In the genomic region with DNA sequence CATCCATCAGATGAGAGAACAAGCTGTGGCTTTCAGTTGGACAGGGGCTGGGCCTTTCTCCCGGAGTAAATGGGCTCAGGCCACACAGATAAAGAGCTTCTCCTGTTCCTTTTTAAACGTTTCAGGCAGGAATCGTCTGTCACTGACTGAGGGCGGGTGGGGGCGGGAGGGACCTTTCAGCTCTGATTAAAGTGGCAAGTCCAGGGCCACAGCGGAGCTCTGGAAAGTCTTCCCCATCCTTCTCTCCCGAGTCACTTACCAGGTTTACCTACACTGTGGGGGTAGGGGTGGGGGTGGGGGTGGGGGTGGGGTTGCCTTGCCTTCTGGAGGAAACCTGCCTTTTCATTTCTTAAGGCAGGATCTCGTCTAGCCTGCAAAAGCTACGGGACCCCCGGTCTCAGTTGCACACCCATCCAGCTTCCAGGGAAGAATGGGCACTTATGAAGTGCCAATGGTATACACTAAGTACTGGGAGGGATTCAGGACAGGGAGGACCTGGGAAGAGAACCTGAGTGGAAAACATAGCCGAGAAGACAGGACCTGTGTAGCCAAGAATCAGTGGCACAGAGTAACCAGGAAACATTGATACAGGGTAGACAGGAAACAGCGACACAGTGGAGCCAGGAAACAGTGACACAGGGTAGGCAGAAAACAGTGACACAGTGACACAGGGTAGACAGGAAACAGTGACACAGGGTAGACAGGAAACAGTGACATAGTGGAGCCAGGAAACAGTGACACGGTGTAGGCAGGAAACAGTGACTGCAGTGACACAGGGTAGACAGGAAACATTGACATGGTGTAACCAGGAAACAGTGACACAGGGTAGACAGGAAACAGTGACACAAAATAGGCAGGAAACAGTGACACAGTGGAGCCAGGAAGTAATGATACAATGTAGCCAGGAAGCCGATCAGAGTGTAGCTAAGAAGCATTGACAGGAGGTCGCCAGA, we compare ENCODE assay signal across 10 cellular contexts.
A peak's percentile ranks its signal among the peaks of the same experiment; 100 is the strongest.
DNase-seq lines count a peak whose midpoint lies in the region; ATAC-seq, FAIRE-seq and TF ChIP-seq lines count a peak whose summit lies in the region.
"Had no signal": no experiment of that assay in that cellular context is flagged by ENCODE, and none has a peak within 500 bp of the region (broad histone marks: within the 10 kb centered on the region; RNA-seq: fewer than 3 reads in every experiment).

No MANE protein-coding gene starts in this region.

- H3K27ac Mint-ChIP-seq in activated CD4-positive, alpha-beta T cell treated with anti-CD3 and anti-CD28 coated beads, Interleukin-2, amount 10 ng/mL, durations not matched to agents 24 days and 14 days: peak overlapping the region; percentile 4
- H3K27ac Mint-ChIP-seq in central memory CD8-positive, alpha-beta T cell (ENCODE audit: low read depth): peak overlapping the region; percentile 80

- no TSS peak for BruUV-seq in Panc1 (replicated peaks; lab: Mats Ljungman, UMichigan)

- POLR2A ChIA-PET in Panc1 (lab: Charles Lee): no interaction called here

- H3K4me2 ChIP-seq in smooth muscle cell: no peak overlapping the region

- H3K27me3 ChIP-seq in Panc1 (ENCODE audit: control insufficient read depth, insufficient read depth, low read length) (no peaks in the 10 kb centered on the region), smooth muscle cell (ENCODE audit: low read depth) (no peaks in the 10 kb centered on the region), pancreas (no peaks in the 10 kb centered on the region)

- intact Hi-C loops in activated CD4-positive, alpha-beta T cell treated with anti-CD3 and anti-CD28 coated beads, Interleukin-2, amount 10 ng/mL, durations not matched to agents 24 days and 14 days (cut with micrococcal nuclease): no loop called here
- intact Hi-C loops in Panc1 (cut with micrococcal nuclease; ENCODE audit: unreplicated experiment) (no loop called here), pancreas (cut with DNase I) (no loop called here)

- WGBS in smooth muscle cell (ENCODE audit: low lambda C conversion rate): 58% methylated on average over 15 of the region's 15 CpGs
- 70 to 78% methylated on average over 15 of the region's 15 CpGs for WGBS in pancreas, 2 donors

- H4K20me1 ChIP-seq in smooth muscle cell (ENCODE audit: low read depth): no peaks in the 10 kb centered on the region

- H3K9me3 ChIP-seq in Panc1 (ENCODE audit: control insufficient read depth, insufficient read depth, low read depth, low read length): no peaks in the 10 kb centered on the region
- H3K9me3 ChIP-seq in smooth muscle cell (replicated peaks; ENCODE audit: low read depth): no peaks in the 10 kb centered on the region
- no peaks in the 10 kb centered on the region for H3K9me3 ChIP-seq in pancreas

- H3K4me1 ChIP-seq in Panc1 (ENCODE audit: control insufficient read depth, insufficient read depth, low read length): peaks cover 58% of the 10 kb centered on the region
- H3K4me1 ChIP-seq in smooth muscle cell (ENCODE audit: low read depth): peaks cover 38% of the 10 kb centered on the region
- H3K4me1 ChIP-seq in pancreas: peaks cover 12 to 19% (median 19%) of the 10 kb centered on the region in 3 donors

- H3K9me3 Mint-ChIP-seq in activated CD4-positive, alpha-beta T cell treated with anti-CD3 and anti-CD28 coated beads, Interleukin-2, amount 10 ng/mL, durations not matched to agents 24 days and 14 days: no peaks in the 10 kb centered on the region
- H3K9me3 Mint-ChIP-seq in central memory CD8-positive, alpha-beta T cell: peaks cover 9% of the 10 kb centered on the region

- H3K4me3 Mint-ChIP-seq in activated CD4-positive, alpha-beta T cell treated with anti-CD3 and anti-CD28 coated beads, Interleukin-2, amount 10 ng/mL, durations not matched to agents 24 days and 14 days: no peak overlapping the region
- H3K4me3 Mint-ChIP-seq in central memory CD8-positive, alpha-beta T cell: no peak overlapping the region

- H3K4me3 ChIP-seq in Panc1 (ENCODE audit: low read depth in 2 of 2, low read length in 2 of 2): no peak overlapping the region
- no peak overlapping the region for H3K4me3 ChIP-seq in smooth muscle cell
- H3K4me3 ChIP-seq in pancreas: no peak overlapping the region
- H3K4me3 ChIP-seq: skin epidermis had no signal

- ATAC-seq in Panc1 (peak; percentile 9; the same call in 1 of the 2 replicates), pancreas (no peak), GM21381 (IDR thresholded peaks at IDR 0.05; ENCODE audit: unreplicated experiment) (no peak)
- ATAC-seq in central memory CD8-positive, alpha-beta T cell (replicated peaks; ENCODE audit: extremely low read depth, poor library complexity, severe bottlenecking): peak; percentile 93

- H3K36me3 Mint-ChIP-seq in activated CD4-positive, alpha-beta T cell treated with anti-CD3 and anti-CD28 coated beads, Interleukin-2, amount 10 ng/mL, durations not matched to agents 24 days and 14 days (ENCODE audit: low read depth): no peaks in the 10 kb centered on the region
- H3K36me3 Mint-ChIP-seq in central memory CD8-positive, alpha-beta T cell (ENCODE audit: insufficient read depth): peaks cover 2% of the 10 kb centered on the region

- TF ChIP-seq CTCF in Panc1 (IDR thresholded peaks at IDR 0.05): no peak
- TF ChIP-seq CTCF in smooth muscle cell (IDR thresholded peaks at IDR 0.05; ENCODE audit: borderline replicate concordance, insufficient read depth, poor library complexity, severe bottlenecking): no peak
- TF ChIP-seq CTCF in pancreas (IDR thresholded peaks at IDR 0.05): no peak

- CTCF ChIA-PET in Panc1 (lab: Charles Lee): interaction anchor here (0.7 kb wide), 1 partner anchor 318 kb away, joined by 3 read pairs; no protein-coding TSS in a partner anchor

- H3F3A ChIP-seq in smooth muscle cell (ENCODE audit: low read depth): peaks cover 33% of the 10 kb centered on the region

- H3K79me2 ChIP-seq in smooth muscle cell (ENCODE audit: low read depth): no peaks in the 10 kb centered on the region

- no peak for FAIRE-seq in pancreas (lab: Jason Lieb, UNC)

- no peak for DNase-seq in activated CD4-positive, alpha-beta T cell treated with anti-CD3 and anti-CD28 coated beads, Interleukin-2, amount 10 ng/mL, durations not matched to agents 24 days and 14 days
- DNase-seq in activated CD4-positive, alpha-beta T cell treated with anti-CD3 and anti-CD28 coated beads, Interleukin-2, amount 50 U/mL, for 1 hour: no peak
- peak; percentile 45 for DNase-seq in Panc1 (ENCODE audit: low read depth, low spot score)
- DNase-seq in central memory CD8-positive, alpha-beta T cell (ENCODE audit: low spot score in 2 of 2): peak in 1 of 2 donors; percentile 14
- no peak for DNase-seq in smooth muscle cell (lab: John Stamatoyannopoulos, UW; ENCODE audit: unreplicated experiment)
- no peak for DNase-seq in pancreas
- DNase-seq in activated gamma-delta T cell treated with Interleukin-2 at 50 U/mL for 16 hours: no peak
- DNase-seq: NCI-H146 had no signal

- peaks cover 10% of the 10 kb centered on the region for H3K4me1 Mint-ChIP-seq in activated CD4-positive, alpha-beta T cell treated with anti-CD3 and anti-CD28 coated beads, Interleukin-2, amount 10 ng/mL, durations not matched to agents 24 days and 14 days
- H3K4me1 Mint-ChIP-seq in central memory CD8-positive, alpha-beta T cell: peaks cover 7% of the 10 kb centered on the region

- H2AFZ ChIP-seq in smooth muscle cell (ENCODE audit: low read depth): no peak overlapping the region

- H3K36me3 ChIP-seq in Panc1 (ENCODE audit: control insufficient read depth, insufficient read depth, low read length) (no peaks in the 10 kb centered on the region), smooth muscle cell (ENCODE audit: low read depth) (no peaks in the 10 kb centered on the region), pancreas (no peaks in the 10 kb centered on the region)

- in situ Hi-C loops in Panc1 (cut with HindIII; ENCODE audit: low pct_unique_long_range_greater_than_20kb, low sequenced_read_pairs): no loop called here

- H3K27ac ChIP-seq in Panc1 (ENCODE audit: low read length) (peak overlapping the region; percentile 79), smooth muscle cell (ENCODE audit: low read depth) (peak overlapping the region; percentile 99), pancreas (no peak overlapping the region)

- H3K9ac ChIP-seq in smooth muscle cell (ENCODE audit: low read depth): no peak overlapping the region

- peaks cover 2% of the 10 kb centered on the region for H3K27me3 Mint-ChIP-seq in activated CD4-positive, alpha-beta T cell treated with anti-CD3 and anti-CD28 coated beads, Interleukin-2, amount 10 ng/mL, durations not matched to agents 24 days and 14 days
- peaks cover 5% of the 10 kb centered on the region for H3K27me3 Mint-ChIP-seq in central memory CD8-positive, alpha-beta T cell

Comparison
In these comparisons a context has a peak if more than half of its experiments do, and no peak if none do; other contexts are left out.
1. ATAC-seq: peak in Panc1 (single experiment) and central memory CD8-positive, alpha-beta T cell (single experiment); none in pancreas (0 of 4) and GM21381 (single experiment).
2. H3K27ac ChIP-seq: peak in Panc1 (single experiment) and smooth muscle cell (single experiment); none in pancreas (0 of 4).